ENCODE assay signal across 8 cellular contexts in genomic region chr7:4683884-4684565, GRCh38. TPM values are rescaled to one million over a fixed set of nuclear protein-coding genes. Genes with fewer than 3 reads are reported as not detected.
DNase-seq lines count a peak whose midpoint lies in the region; ATAC-seq and TF ChIP-seq lines count a peak whose summit lies in the region.

No MANE protein-coding gene starts in this region.

- H3K27me3 ChIP-seq in AG04450 (ENCODE audit: control insufficient read depth, insufficient read depth, low read length) (no peaks in the 10 kb centered on the region), upper lobe of left lung (no peaks in the 10 kb centered on the region)
- no peaks in the 10 kb centered on the region for H3K27me3 ChIP-seq in naive thymus-derived CD4-positive, alpha-beta T cell (ENCODE audit: control insufficient read depth in 2 of 2, insufficient read depth in 2 of 2, low read length in 2 of 2)

- H3K9me3 ChIP-seq in AG04450 (ENCODE audit: control insufficient read depth, insufficient read depth, low read length) (no peaks in the 10 kb centered on the region), upper lobe of left lung (no peaks in the 10 kb centered on the region)
- H3K9me3 ChIP-seq in naive thymus-derived CD4-positive, alpha-beta T cell (ENCODE audit: control insufficient read depth in 2 of 3, low read length in 3 of 3), result no peaks in the 10 kb centered on the region

- H3K4me3 ChIP-seq in AG04450 (ENCODE audit: low read depth, low read length) (peak overlapping the region; percentile 87), upper lobe of left lung (peak overlapping the region; percentile 85 to 99 (median 94))
- peak overlapping the region; percentile 75 for H3K4me3 ChIP-seq in naive thymus-derived CD4-positive, alpha-beta T cell (ENCODE audit: low read length)

- ATAC-seq in GM18508 (IDR thresholded peaks at IDR 0.05; ENCODE audit: insufficient read depth, unreplicated experiment), result peak; percentile 42
- ATAC-seq in esophagus mucosa, result peak; percentile 62
- peak; percentile 54 for ATAC-seq in naive thymus-derived CD4-positive, alpha-beta T cell
- peak; percentile 63 to 75 for ATAC-seq in upper lobe of left lung (ENCODE audit: low FRiP score in 2 of 2)
- ATAC-seq in HG02571 (IDR thresholded peaks at IDR 0.05; ENCODE audit: unreplicated experiment), result no peak

- TF ChIP-seq EP300 in upper lobe of left lung (IDR thresholded peaks at IDR 0.05), result peak in 1 of 4 donors; percentile 52

- H3K27ac Mint-ChIP-seq in naive thymus-derived CD4-positive, alpha-beta T cell, result peak overlapping the region; percentile 94 to 99 (median 97)

- no peak for TF ChIP-seq POLR2A in upper lobe of left lung (IDR thresholded peaks at IDR 0.05)

- CTCF ChIA-PET in AG04450 (lab: Charles Lee), result no interaction called here
- CTCF ChIA-PET in naive thymus-derived CD4-positive, alpha-beta T cell (lab: Charles Lee), result interaction anchor here (1.2 to 1.7 kb wide), 2 partner anchors 17 to 43 kb away, joined by 3 to 13 read pairs; no protein-coding TSS in a partner anchor

- H3K9me3 Mint-ChIP-seq in naive thymus-derived CD4-positive, alpha-beta T cell, result no peaks in the 10 kb centered on the region

- peak overlapping the region; percentile 90 to 100 (median 97) for H3K4me3 Mint-ChIP-seq in naive thymus-derived CD4-positive, alpha-beta T cell

- 1% methylated on average over 14 to 16 of the region's 16 CpGs for WGBS in upper lobe of left lung, 2 donors

- peaks cover 0 to 14% (median 0%) of the 10 kb centered on the region in 3 experiments for H3K36me3 ChIP-seq in naive thymus-derived CD4-positive, alpha-beta T cell (ENCODE audit: control insufficient read depth in 2 of 3, insufficient read depth in 3 of 3, low read length in 3 of 3)
- no peaks in the 10 kb centered on the region for H3K36me3 ChIP-seq in upper lobe of left lung

- peaks cover 4 to 12% (median 9%) of the 10 kb centered on the region in 5 donors for H3K36me3 Mint-ChIP-seq in naive thymus-derived CD4-positive, alpha-beta T cell

- peaks cover 13 to 28% of the 10 kb centered on the region in 2 donors for H3K4me1 ChIP-seq in naive thymus-derived CD4-positive, alpha-beta T cell (ENCODE audit: control insufficient read depth in 2 of 2, insufficient read depth in 2 of 2, low read length in 2 of 2)
- H3K4me1 ChIP-seq in upper lobe of left lung, result peaks cover 16 to 46% (median 25%) of the 10 kb centered on the region in 4 donors

- TF ChIP-seq CTCF in AG04450 (IDR thresholded peaks at IDR 0.05; ENCODE audit: low read depth, low read length) (peak; percentile 36), upper lobe of left lung (IDR thresholded peaks at IDR 0.05) (peak in 3 of 6 experiments; percentile 15 to 28 (median 28))

- H3K4me1 Mint-ChIP-seq in naive thymus-derived CD4-positive, alpha-beta T cell, result peaks cover 32 to 60% (median 45%) of the 10 kb centered on the region in 7 donors

- POLR2A ChIA-PET in AG04450 (lab: Yijun Ruan, JAX), result interaction anchor here (2.0 to 3.4 kb wide), 2 partner anchors 16 to 42 kb away, joined by 7 to 26 read pairs; no protein-coding TSS in a partner anchor
- POLR2A ChIA-PET in naive thymus-derived CD4-positive, alpha-beta T cell (lab: Charles Lee), result interaction anchor here (1.0 to 9.3 kb wide), 6 partner anchors 42 to 91 kb away, joined by 3 to 113 read pairs (median 4); partner anchors contain the start of gene AP5Z1

- intact Hi-C loops in naive thymus-derived CD4-positive, alpha-beta T cell (cut with micrococcal nuclease), result loop anchor here (1.0 to 10.0 kb wide), 11 partner anchors 41 to 1819 kb away; partner anchors contain the start of genes RBAK (in 2 of the 2) and AP5Z1 (in 1 of the 2)

- H3K27ac ChIP-seq in AG04450 (ENCODE audit: low read depth, low read length) (peak overlapping the region; percentile 95), upper lobe of left lung (peak overlapping the region; percentile 90 to 96 (median 92))
- peak overlapping the region; percentile 92 for H3K27ac ChIP-seq in naive thymus-derived CD4-positive, alpha-beta T cell (ENCODE audit: low read depth, low read length)

- DNase-seq in AG04450 (ENCODE audit: low read depth, low spot score), result no peak
- peak; percentile 86 for DNase-seq in M059J (ENCODE audit: low read depth)
- DNase-seq in activated T-cell treated with anti-CD3 and anti-CD28 coated beads for 24 hours (ENCODE audit: low read depth), result peak; percentile 23
- DNase-seq in naive thymus-derived CD4-positive, alpha-beta T cell, result peak in 8 of 9 donors; percentile 39 to 80 (median 50)
- peak; percentile 78 to 79 for DNase-seq in upper lobe of left lung

- H3K27me3 Mint-ChIP-seq in naive thymus-derived CD4-positive, alpha-beta T cell, result no peaks in the 10 kb centered on the region

RNA-seq across cellular contexts. Expression of gene FOXK1, which starts 1.9 kb away (rescaled TPM):
- polyA plus RNA-seq in AG04450 (2011; rRNA removed), result 3.4 and 4.7 TPM in 2 replicates
- polyA minus RNA-seq in AG04450 (2011; rRNA and poly(A)+ RNA removed), result 13.2 and 14.5 TPM in 2 replicates
- total RNA-seq in M059J (2014; rRNA removed; shearing (Covaris generic)), result 6.6 and 11.6 TPM in 2 replicates
- total RNA-seq in esophagus mucosa, result 21.7 TPM
- 10 to 100 TPM; 37.7 to 69.0 (median 56.9) TPM for total RNA-seq in naive thymus-derived CD4-positive, alpha-beta T cell
- polyA plus RNA-seq in naive thymus-derived CD4-positive, alpha-beta T cell, result 1 to 10 TPM; 3.6 to 6.6 TPM
- total RNA-seq in upper lobe of left lung, result 10 to 100 TPM; 25.1 to 40.7 (median 34.1) TPM
